8 cellular contexts compared by ENCODE assay signal in genomic region chr22:17638182-17638431, GRCh38. TPM values are rescaled to one million over a fixed set of nuclear protein-coding genes. Genes with fewer than 3 reads are reported as not detected.
DNase-seq lines count a peak whose midpoint lies in the region; ATAC-seq and TF ChIP-seq lines count a peak whose summit lies in the region.

No MANE protein-coding gene starts in this region.

- no peaks in the 10 kb centered on the region for H3K27me3 Mint-ChIP-seq in activated CD8-positive, alpha-beta T cell treated with anti-CD3 and anti-CD28 coated beads for 36 hours

- no peaks in the 10 kb centered on the region for H3K9me3 Mint-ChIP-seq in activated CD8-positive, alpha-beta T cell treated with anti-CD3 and anti-CD28 coated beads for 36 hours

- intact Hi-C loops in activated CD8-positive, alpha-beta T cell treated with anti-CD3 and anti-CD28 coated beads for 36 hours (cut with micrococcal nuclease) = loop anchor here (5.0 kb wide), 1 partner anchor 69 kb away; no protein-coding TSS in a partner anchor
- intact Hi-C loops in left ventricle myocardium superior (cut with micrococcal nuclease) = no loop called here

- peak overlapping the region; percentile 92 for H3K4me3 Mint-ChIP-seq in activated CD8-positive, alpha-beta T cell treated with anti-CD3 and anti-CD28 coated beads for 36 hours

- POLR2A ChIA-PET in activated CD8-positive, alpha-beta T cell treated with anti-CD3 and anti-CD28 coated beads for 36 hours (lab: Charles Lee) = interaction anchor here (1.0 kb wide), 1 partner anchor 35 kb away, joined by 3 read pairs; no protein-coding TSS in a partner anchor

- CTCF ChIA-PET in activated CD8-positive, alpha-beta T cell treated with anti-CD3 and anti-CD28 coated beads for 36 hours (lab: Charles Lee) = no interaction called here

- ATAC-seq in GM19023 (IDR thresholded peaks at IDR 0.05; ENCODE audit: unreplicated experiment) (peak; percentile 19), HG03432 (IDR thresholded peaks at IDR 0.05; ENCODE audit: unreplicated experiment) (peak; percentile 14), left ventricle myocardium superior (peak; percentile 54)
- peak; percentile 9 for ATAC-seq in activated CD8-positive, alpha-beta T cell treated with anti-CD3 and anti-CD28 coated beads for 36 hours

- TF ChIP-seq CTCF in activated CD8-positive, alpha-beta T cell treated with anti-CD3 and anti-CD28 coated beads for 36 hours (IDR thresholded peaks at IDR 0.05) = no peak

- DNase-seq in COR-L47 (lab: John Stamatoyannopoulos, UW) = peak; percentile 14
- DNase-seq in activated CD8-positive, alpha-beta T cell treated with anti-CD3 and anti-CD28 coated beads for 36 hours = peak; percentile 19
- no peak for DNase-seq in left ventricle myocardium superior
- DNase-seq in skeletal muscle cell (ENCODE audit: low read depth) = no peak
- no peak for DNase-seq in SIG-M5 treated with dmso at 0.1 percent for 504 hours (lab: John Stamatoyannopoulos, UW; ENCODE audit: unreplicated experiment)
- no peak for DNase-seq in occipital lobe (lab: John Stamatoyannopoulos, UW)

- peaks cover 25% of the 10 kb centered on the region for H3K36me3 Mint-ChIP-seq in activated CD8-positive, alpha-beta T cell treated with anti-CD3 and anti-CD28 coated beads for 36 hours (ENCODE audit: low read depth)

- peaks cover 22% of the 10 kb centered on the region for H3K4me1 Mint-ChIP-seq in activated CD8-positive, alpha-beta T cell treated with anti-CD3 and anti-CD28 coated beads for 36 hours (ENCODE audit: low read depth)

- peak overlapping the region; percentile 96 for H3K27ac Mint-ChIP-seq in activated CD8-positive, alpha-beta T cell treated with anti-CD3 and anti-CD28 coated beads for 36 hours

- H3K4me3 ChIP-seq in skeletal muscle cell (ENCODE audit: low read depth, low read length) = peak overlapping the region; percentile 92

RNA-seq across cellular contexts. Expression of gene BCL2L13, which starts 0.5 kb away (rescaled TPM):
- total RNA-seq in activated CD8-positive, alpha-beta T cell treated with anti-CD3 and anti-CD28 coated beads for 36 hours = 10 to 100 TPM; 36.1 to 38.3 TPM
- total RNA-seq in left ventricle myocardium superior (92.9 TPM), occipital lobe (36.2 TPM)

RNA-seq across cellular contexts. Expression of gene ATP6V1E1, which starts 9.6 kb away (rescaled TPM):
- total RNA-seq in activated CD8-positive, alpha-beta T cell treated with anti-CD3 and anti-CD28 coated beads for 36 hours = 10 to 100 TPM; 68.1 to 68.2 TPM
- total RNA-seq in left ventricle myocardium superior (210 TPM), occipital lobe (98.1 TPM)

Comparison
In these comparisons a context has a peak if more than half of its experiments do, and no peak if none do; other contexts are left out.
1. DNase-seq: peak in COR-L47 (single experiment) and activated CD8-positive, alpha-beta T cell treated with anti-CD3 and anti-CD28 coated beads for 36 hours (single experiment); none in left ventricle myocardium superior (single experiment), skeletal muscle cell (single experiment), SIG-M5 treated with dmso at 0.1 percent for 504 hours (single experiment) and occipital lobe (single experiment).
2. Peak in every context shown above with its lines, with median percentiles within 50 percentile points of each other: ATAC-seq.